In the genomic region with DNA sequence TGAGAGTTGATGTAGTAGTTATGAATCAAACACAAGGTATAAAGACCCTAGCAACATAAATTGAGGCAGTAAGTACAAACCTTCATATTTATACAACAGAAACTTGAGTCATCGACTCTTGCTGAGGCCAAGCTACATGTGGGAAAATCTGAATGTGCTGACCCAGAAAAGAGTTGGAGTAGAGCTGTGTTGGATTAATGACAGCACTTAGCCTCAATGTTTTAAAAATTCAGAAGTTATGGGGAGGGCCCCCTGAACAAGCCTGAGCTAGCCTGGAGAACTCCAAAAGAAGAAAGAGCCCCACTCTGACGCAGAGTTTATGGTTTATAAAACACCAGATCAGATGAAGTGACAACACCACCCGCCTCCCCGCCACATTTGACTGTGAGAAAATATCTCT, we compare ENCODE assay signal across 14 cellular contexts.
DNase-seq lines count a peak whose midpoint lies in the region; ATAC-seq, FAIRE-seq and TF ChIP-seq lines count a peak whose summit lies in the region.
"Had no signal": no experiment of that assay in that cellular context is flagged by ENCODE, and none has a peak within 500 bp of the region (broad histone marks: within the 10 kb centered on the region; RNA-seq: fewer than 3 reads in every experiment).

No MANE protein-coding gene starts in this region.

- TF ChIP-seq POLR2A in K562 (conservative IDR thresholded peaks at IDR 0.05): no peak

- no peak for TF ChIP-seq RAD21 in K562 (CRISPR knock-in tag; conservative IDR thresholded peaks at IDR 0.05 in 1 of 2, IDR thresholded peaks at IDR 0.05 in 1 of 2)

- H2AFZ ChIP-seq in K562 (ENCODE audit: low read depth, low read length) (peak overlapping the region; percentile 42), keratinocyte (ENCODE audit: control insufficient read depth, low read length) (no peak overlapping the region)

- no peaks in the 10 kb centered on the region for H3K9me1 ChIP-seq in K562 (ENCODE audit: control insufficient read depth, insufficient read depth, low read length)
- H3K9me1 ChIP-seq in keratinocyte (ENCODE audit: control insufficient read depth, extremely low read depth, insufficient read depth, low read length): no peaks in the 10 kb centered on the region

- CTCF ChIA-PET in A673 (lab: Charles Lee): no interaction called here
- CTCF ChIA-PET in K562 (lab: Yijun Ruan, JAX; ENCODE audit: low intra/inter-chr PET ratio): no interaction called here

- DNase-seq in A673 (ENCODE audit: low spot score): peak; percentile 46
- peak; percentile 15 for DNase-seq in EH (ENCODE audit: low read depth)
- no peak for DNase-seq in K562 (ENCODE audit: extremely low read depth in 1 of 4, low spot score in 3 of 4)
- no peak for DNase-seq in keratinocyte (ENCODE audit: low read depth, low spot score)
- no peak for DNase-seq in ascending aorta (ENCODE audit: low spot score in 2 of 2)
- no peak for DNase-seq in SKM-1 treated with dmso at 0.1 percent for 144 hours (lab: John Stamatoyannopoulos, UW; ENCODE audit: unreplicated experiment)
- DNase-seq: activated gamma-delta T cell; CD4-positive, CD25-positive, alpha-beta regulatory T cell; esophagus squamous epithelium; MG63; NCI-H2081 treated with DMSO at 0.1 percent for 48 hours had no signal

- no peak for ATAC-seq in K562
- no peak for ATAC-seq in GM18870 (IDR thresholded peaks at IDR 0.05; ENCODE audit: unreplicated experiment)
- no peak for ATAC-seq in HG03565 (IDR thresholded peaks at IDR 0.05; ENCODE audit: unreplicated experiment)

- POLR2A ChIA-PET in A673 (lab: Charles Lee; ENCODE audit: low non-redundant PET) (no interaction called here), K562 (lab: Yijun Ruan, JAX) (no interaction called here)

- intact Hi-C loops in A673 (cut with micrococcal nuclease; ENCODE audit: unreplicated experiment): no loop called here
- intact Hi-C loops in K562 (cut with micrococcal nuclease): no loop called here
- intact Hi-C loops in ascending aorta (cut with DNase I): no loop called here

- no peaks in the 10 kb centered on the region for H3K79me2 ChIP-seq in K562 (ENCODE audit: control insufficient read depth, insufficient read depth, low read length)
- H3K79me2 ChIP-seq in keratinocyte (ENCODE audit: control insufficient read depth, insufficient read depth, low read length): no peaks in the 10 kb centered on the region

- H3K9ac ChIP-seq in K562 (ENCODE audit: insufficient read depth in 1 of 2, low read depth in 2 of 2, low read length in 2 of 2) (no peak overlapping the region), keratinocyte (ENCODE audit: control insufficient read depth, extremely low read depth, insufficient read depth, low read length) (no peak overlapping the region)

- H3K4me2 ChIP-seq in K562 (ENCODE audit: insufficient read depth, low read length): no peak overlapping the region
- H3K4me2 ChIP-seq in keratinocyte (ENCODE audit: control insufficient read depth, extremely low read depth, insufficient read depth, low read depth, low read length): peak overlapping the region; percentile 23

- H3K27me3 ChIP-seq in A673 (replicated peaks; ENCODE audit: insufficient read depth, low read depth, low read length, poor library complexity): no peaks in the 10 kb centered on the region
- no peaks in the 10 kb centered on the region for H3K27me3 ChIP-seq in K562 (ENCODE audit: control insufficient read depth in 2 of 2, insufficient read depth in 2 of 2, low read length in 2 of 2)
- no peaks in the 10 kb centered on the region for H3K27me3 ChIP-seq in keratinocyte (ENCODE audit: control insufficient read depth, extremely low read depth, insufficient read depth, low read length)
- H3K27me3 ChIP-seq in ascending aorta: no peaks in the 10 kb centered on the region
- H3K27me3 ChIP-seq: esophagus squamous epithelium, MG63 had no signal

- H3K27ac ChIP-seq in A673 (ENCODE audit: low read depth, low read length, poor library complexity, severe bottlenecking): peak overlapping the region; percentile 61
- peak overlapping the region; percentile 39; the same call in 1 of the 3 replicates for H3K27ac ChIP-seq in K562 (ENCODE audit: extremely low read depth, low read depth, low read length)
- H3K27ac ChIP-seq in keratinocyte (ENCODE audit: control insufficient read depth, insufficient read depth, low read length): no peak overlapping the region
- H3K27ac ChIP-seq in ascending aorta: peak overlapping the region in 1 of 2 donors; percentile 20

- in situ Hi-C loops in K562 (cut with MboI): no loop called here

- no peaks in the 10 kb centered on the region for H3K9me3 ChIP-seq in A673 (ENCODE audit: low read depth, low read length, poor library complexity, severe bottlenecking)
- H3K9me3 ChIP-seq in K562 (replicated peaks; ENCODE audit: control insufficient read depth, insufficient read depth, low read depth, low read length): no peaks in the 10 kb centered on the region
- H3K9me3 ChIP-seq in keratinocyte (ENCODE audit: control insufficient read depth, low read depth, low read length): no peaks in the 10 kb centered on the region
- no peaks in the 10 kb centered on the region for H3K9me3 ChIP-seq in ascending aorta
- H3K9me3 ChIP-seq: esophagus squamous epithelium, MG63 had no signal

- FAIRE-seq in K562 (lab: Jason Lieb, UNC) (no peak), keratinocyte (lab: Jason Lieb, UNC) (peak; percentile 49)
- FAIRE-seq: colon had no signal

- dilution Hi-C loops in keratinocyte (cut with MboI; ENCODE audit: extremely low pct_ligation_motif_present, low sequenced_read_pairs): no loop called here

- H3K4me3 ChIP-seq in A673 (ENCODE audit: low read depth, low read length, poor library complexity, severe bottlenecking): no peak overlapping the region
- H3K4me3 ChIP-seq in K562: no peak overlapping the region
- H3K4me3 ChIP-seq in keratinocyte (ENCODE audit: control insufficient read depth in 2 of 3, extremely low read depth in 1 of 3, insufficient read depth in 2 of 3, low read depth in 1 of 3, low read length in 3 of 3): no peak overlapping the region
- no peak overlapping the region for H3K4me3 ChIP-seq in ascending aorta
- H3K4me3 ChIP-seq: esophagus squamous epithelium, MG63 had no signal

- H3K36me3 ChIP-seq in A673 (ENCODE audit: insufficient read depth, low read length, poor library complexity, severe bottlenecking) (no peaks in the 10 kb centered on the region), K562 (ENCODE audit: control insufficient read depth, insufficient read depth, low read length) (no peaks in the 10 kb centered on the region), keratinocyte (ENCODE audit: control insufficient read depth in 2 of 2, extremely low read depth in 1 of 2, insufficient read depth in 2 of 2, low read length in 2 of 2) (no peaks in the 10 kb centered on the region), ascending aorta (no peaks in the 10 kb centered on the region)
- H3K36me3 ChIP-seq: esophagus squamous epithelium, MG63 had no signal

- peaks cover 64% of the 10 kb centered on the region for H3K4me1 ChIP-seq in A673 (ENCODE audit: insufficient read depth, low read length, poor library complexity, severe bottlenecking)
- no peaks in the 10 kb centered on the region; a peak in 1 of 5 replicates for H3K4me1 ChIP-seq in K562 (replicated peaks in 1 of 2; ENCODE audit: control insufficient read depth in 2 of 2, insufficient read depth in 2 of 2, low read length in 2 of 2)
- peaks cover 8% of the 10 kb centered on the region for H3K4me1 ChIP-seq in keratinocyte (ENCODE audit: control insufficient read depth, extremely low read depth, insufficient read depth, low read length)
- peaks cover 0 to 7% of the 10 kb centered on the region in 2 donors for H3K4me1 ChIP-seq in ascending aorta

- H4K20me1 ChIP-seq in K562 (replicated peaks; ENCODE audit: control insufficient read depth, insufficient read depth, low read length) (no peaks in the 10 kb centered on the region), keratinocyte (ENCODE audit: control insufficient read depth, extremely low read depth, insufficient read depth, low read length) (no peaks in the 10 kb centered on the region)

- TF ChIP-seq CTCF in A673 (conservative IDR thresholded peaks at IDR 0.05; ENCODE audit: low read depth, low read length) (no peak), K562 (IDR thresholded peaks at IDR 0.05 in 2 of 3, conservative IDR thresholded peaks at IDR 0.05 in 1 of 3; ENCODE audit: insufficient read depth in 2 of 3, low read depth in 1 of 3, low read length in 3 of 3) (no peak), keratinocyte (optimal IDR thresholded peaks at IDR 0.05 in 1 of 3, IDR thresholded peaks at IDR 0.05 in 1 of 3, conservative IDR thresholded peaks at IDR 0.05 in 1 of 3; ENCODE audit: extremely low read depth in 1 of 3, insufficient read depth in 2 of 3, low read length in 3 of 3) (no peak), ascending aorta (IDR thresholded peaks at IDR 0.05) (no peak)

- WGBS in K562 (ENCODE audit: insufficient coverage, low coverage, missing lambda C conversion rate): 11% methylated on average over 4 of the region's 4 CpGs

- BruUV-seq in A673 (replicated peaks; lab: Mats Ljungman, UMichigan) (no TSS peak), K562 (replicated peaks; lab: Mats Ljungman, UMichigan) (no TSS peak)

- TF ChIP-seq EP300 in K562 (IDR thresholded peaks at IDR 0.05; ENCODE audit: low read length): no peak

TF ChIP-seq in K562, 482 proteins besides CTCF, POLR2A, EP300 and RAD21 (continues in another document):
- TF ChIP-seq ZNF311 (CRISPR knock-in tag; IDR thresholded peaks at IDR 0.05) (peak; percentile 30), RFX5 (IDR thresholded peaks at IDR 0.05; ENCODE audit: low read depth, low read length) (no peak), ZNF589 (CRISPR knock-in tag; IDR thresholded peaks at IDR 0.05; ENCODE audit: low read depth) (peak; percentile 59; the same call in 1 of the 2 replicates), ZNF133 (CRISPR knock-in tag; IDR thresholded peaks at IDR 0.05) (no peak), FOSL1 (tag; conservative IDR thresholded peaks at IDR 0.05) (peak; percentile 18; the same call in 1 of the 2 replicates)
- TF ChIP-seq, protein P1, sequence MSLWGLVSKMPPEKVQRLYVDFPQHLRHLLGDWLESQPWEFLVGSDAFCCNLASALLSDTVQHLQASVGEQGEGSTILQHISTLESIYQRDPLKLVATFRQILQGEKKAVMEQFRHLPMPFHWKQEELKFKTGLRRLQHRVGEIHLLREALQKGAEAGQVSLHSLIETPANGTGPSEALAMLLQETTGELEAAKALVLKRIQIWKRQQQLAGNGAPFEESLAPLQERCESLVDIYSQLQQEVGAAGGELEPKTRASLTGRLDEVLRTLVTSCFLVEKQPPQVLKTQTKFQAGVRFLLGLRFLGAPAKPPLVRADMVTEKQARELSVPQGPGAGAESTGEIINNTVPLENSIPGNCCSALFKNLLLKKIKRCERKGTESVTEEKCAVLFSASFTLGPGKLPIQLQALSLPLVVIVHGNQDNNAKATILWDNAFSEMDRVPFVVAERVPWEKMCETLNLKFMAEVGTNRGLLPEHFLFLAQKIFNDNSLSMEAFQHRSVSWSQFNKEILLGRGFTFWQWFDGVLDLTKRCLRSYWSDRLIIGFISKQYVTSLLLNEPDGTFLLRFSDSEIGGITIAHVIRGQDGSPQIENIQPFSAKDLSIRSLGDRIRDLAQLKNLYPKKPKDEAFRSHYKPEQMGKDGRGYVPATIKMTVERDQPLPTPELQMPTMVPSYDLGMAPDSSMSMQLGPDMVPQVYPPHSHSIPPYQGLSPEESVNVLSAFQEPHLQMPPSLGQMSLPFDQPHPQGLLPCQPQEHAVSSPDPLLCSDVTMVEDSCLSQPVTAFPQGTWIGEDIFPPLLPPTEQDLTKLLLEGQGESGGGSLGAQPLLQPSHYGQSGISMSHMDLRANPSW (CRISPR knock-in tag; IDR thresholded peaks at IDR 0.05): no peak

Comparison
In these comparisons a context has a peak if more than half of its experiments do, and no peak if none do; other contexts are left out.
1. DNase-seq: peak in A673 (single experiment) and EH (single experiment); none in K562 (0 of 4), keratinocyte (single experiment), ascending aorta (0 of 2) and SKM-1 treated with dmso at 0.1 percent for 144 hours (single experiment).